Comparison of ENCODE assay signal across 22 cellular contexts in genomic region chr14:94288610-94289465, GRCh38. TPM values are rescaled to one million over a fixed set of nuclear protein-coding genes. Genes with fewer than 3 reads are reported as not detected.
DNase-seq lines count a peak whose midpoint lies in the region; FAIRE-seq and TF ChIP-seq lines count a peak whose summit lies in the region.
"Had no signal": no experiment of that assay in that cellular context is flagged by ENCODE, and none has a peak within 500 bp of the region (broad histone marks: within the 10 kb centered on the region; RNA-seq: fewer than 3 reads in every experiment).

No MANE protein-coding gene starts in this region.

- H3K4me2 ChIP-seq in neuronal stem cell (ENCODE audit: insufficient read depth, low read length, poor library complexity, severe bottlenecking), result no peak overlapping the region

- intact Hi-C loops in cardiac septum (cut with DNase I), result no loop called here

- H3K36me3 ChIP-seq in right atrium auricular region (no peaks in the 10 kb centered on the region), bronchial epithelial cell (ENCODE audit: control insufficient read depth, insufficient read depth, low read length) (no peaks in the 10 kb centered on the region), neuronal stem cell (replicated peaks in 1 of 2; ENCODE audit: control insufficient read depth in 2 of 2, insufficient read depth in 2 of 2, low read length in 2 of 2) (no peaks in the 10 kb centered on the region)

- FAIRE-seq in bronchial epithelial cell (lab: Jason Lieb, UNC), result peak; percentile 47

- H3K4me3 ChIP-seq in right atrium auricular region (no peak overlapping the region), bronchial epithelial cell (ENCODE audit: low read depth, low read length) (no peak overlapping the region), neuronal stem cell (ENCODE audit: low read length in 2 of 2) (no peak overlapping the region)

- no peak overlapping the region for H2BK12ac ChIP-seq in neuronal stem cell (ENCODE audit: low read length)

- H3K18ac ChIP-seq in neuronal stem cell (ENCODE audit: low read length), result peak overlapping the region; percentile 32

- no peak overlapping the region for H2BK5ac ChIP-seq in neuronal stem cell (ENCODE audit: low read length)

- no peaks in the 10 kb centered on the region for H3K9me3 ChIP-seq in right atrium auricular region
- H3K9me3 ChIP-seq in neuronal stem cell (replicated peaks in 1 of 2; ENCODE audit: control insufficient read depth in 2 of 2, insufficient read depth in 1 of 2, low read depth in 1 of 2, low read length in 2 of 2), result peaks cover 0 to 3% of the 10 kb centered on the region in 2 donors

- H3K4me1 ChIP-seq in right atrium auricular region (no peaks in the 10 kb centered on the region), neuronal stem cell (ENCODE audit: control insufficient read depth in 2 of 2, insufficient read depth in 1 of 2, low read depth in 1 of 2, low read length in 2 of 2) (peaks cover 0 to 5% of the 10 kb centered on the region in 2 donors)

- no peaks in the 10 kb centered on the region for H3K4me1 Mint-ChIP-seq in osteocyte (ENCODE audit: unreplicated experiment)

- no peak overlapping the region for H4K91ac ChIP-seq in neuronal stem cell (ENCODE audit: low read depth, low read length, poor library complexity)

- H3K27ac Mint-ChIP-seq in osteocyte (ENCODE audit: unreplicated experiment), result no peak overlapping the region

- H4K8ac ChIP-seq in neuronal stem cell (ENCODE audit: low read depth, low read length), result peak overlapping the region; percentile 73

- no peaks in the 10 kb centered on the region for H3K36me3 Mint-ChIP-seq in osteocyte (ENCODE audit: unreplicated experiment)

- no peak for TF ChIP-seq CTCF in right atrium auricular region (IDR thresholded peaks at IDR 0.05)
- TF ChIP-seq CTCF in bronchial epithelial cell (IDR thresholded peaks at IDR 0.05; ENCODE audit: insufficient read depth, low read length, severe bottlenecking), result no peak
- TF ChIP-seq CTCF in osteocyte (IDR thresholded peaks at IDR 0.05), result no peak

- H3K27me3 ChIP-seq in right atrium auricular region (no peaks in the 10 kb centered on the region), bronchial epithelial cell (ENCODE audit: control insufficient read depth, insufficient read depth, low read length) (no peaks in the 10 kb centered on the region), neuronal stem cell (ENCODE audit: control insufficient read depth in 3 of 3, insufficient read depth in 3 of 3, low read depth in 1 of 3, low read length in 3 of 3) (no peaks in the 10 kb centered on the region)

- no peaks in the 10 kb centered on the region for H3K79me1 ChIP-seq in neuronal stem cell (ENCODE audit: low read depth, low read length)

- H2AFZ ChIP-seq in neuronal stem cell (ENCODE audit: low read length), result no peak overlapping the region

- H3K27ac ChIP-seq in right atrium auricular region (no peak overlapping the region), neuronal stem cell (replicated peaks; ENCODE audit: low read length) (no peak overlapping the region)

- H3K4me3 Mint-ChIP-seq in osteocyte (ENCODE audit: unreplicated experiment), result no peak overlapping the region

- no peak overlapping the region for H3K23ac ChIP-seq in neuronal stem cell (ENCODE audit: low read depth, low read length, poor library complexity)

- H3K27me3 Mint-ChIP-seq in osteocyte (ENCODE audit: unreplicated experiment), result no peaks in the 10 kb centered on the region

- no peak overlapping the region for H3K4ac ChIP-seq in neuronal stem cell (ENCODE audit: low read length)

- no peak overlapping the region for H3K9ac ChIP-seq in neuronal stem cell (ENCODE audit: low read depth, low read length, poor library complexity)

- H3K9me3 Mint-ChIP-seq in osteocyte (ENCODE audit: unreplicated experiment), result peaks cover 5% of the 10 kb centered on the region

- WGBS in neuronal stem cell (ENCODE audit: extremely low coverage in 2 of 2, insufficient read length in 2 of 2, insufficient replicate concordance in 1 of 2), 2 donors, result no CpG with 5 or more reads among the region's 14 CpGs

- no peak overlapping the region for H2BK15ac ChIP-seq in neuronal stem cell (ENCODE audit: low read length)

- no peak overlapping the region for H2AK5ac ChIP-seq in neuronal stem cell (ENCODE audit: low read depth, low read length)

- no peak overlapping the region for H3K14ac ChIP-seq in neuronal stem cell (ENCODE audit: low read length)

- no peak overlapping the region for H2BK120ac ChIP-seq in neuronal stem cell (ENCODE audit: low read depth, low read length)

- DNase-seq in right atrium auricular region (ENCODE audit: low spot score) (peak; percentile 50), cardiac septum (ENCODE audit: low spot score) (no peak), bronchial epithelial cell (ENCODE audit: low read depth) (no peak), islet precursor cell (peak; percentile 50), neuronal stem cell (ENCODE audit: low spot score) (no peak), osteocyte (ENCODE audit: extremely low spot score, unreplicated experiment) (no peak), activated gamma-delta T cell treated with Interleukin-2 at 50 U/mL for 16 hours (no peak), MV-4-11 (lab: John Stamatoyannopoulos, UW) (no peak)
- DNase-seq: C1 segment of cervical spinal cord, DMS79, HCEC 1CT, IMR-90, NCI-H1417 treated with DMSO at 0.1 percent for 48 hours, NCI-H1930, NCI-H2171 treated with DMSO at 0.1 percent for 48 hours, NCI-H446, NCI-H82, OCI-M1, RPMI8226 had no signal

RNA-seq across cellular contexts. Expression of gene SERPINA10, which starts 4.2 kb away (rescaled TPM):
- not detected for total RNA-seq in right atrium auricular region
- not detected for total RNA-seq in cardiac septum
- not detected in 2 replicates for total RNA-seq in bronchial epithelial cell
- polyA plus RNA-seq in neuronal stem cell (2013, experiment 1 of 2), result not detected
- polyA plus RNA-seq in neuronal stem cell (2013, experiment 2 of 2), result not detected
- not detected in 2 replicates for total RNA-seq in osteocyte
- total RNA-seq: G401, HT-29, IMR-90, M059J had no signal
- polyA plus RNA-seq: IMR-90 had no signal

RNA-seq across cellular contexts. Expression of gene SERPINA6, which starts 34.3 kb away (rescaled TPM):
- total RNA-seq in right atrium auricular region (not detected), cardiac septum (not detected), bronchial epithelial cell (not detected in 2 replicates), osteocyte (not detected in 2 replicates)
- polyA plus RNA-seq in neuronal stem cell (2013, experiment 1 of 2), result not detected
- not detected for polyA plus RNA-seq in neuronal stem cell (2013, experiment 2 of 2)
- total RNA-seq: G401, IMR-90 had no signal
- polyA plus RNA-seq: IMR-90 had no signal

Comparison
In these comparisons a context has a peak if more than half of its experiments do, and no peak if none do; other contexts are left out.
1. DNase-seq: peak in right atrium auricular region (single experiment) and islet precursor cell (single experiment); none in cardiac septum (single experiment), bronchial epithelial cell (single experiment), neuronal stem cell (single experiment), osteocyte (single experiment), activated gamma-delta T cell treated with Interleukin-2 at 50 U/mL for 16 hours (single experiment) and MV-4-11 (single experiment).